In genomic region chr16:86365513-86366040, GRCh38 we compare ENCODE assay signal across 13 cellular contexts.
"Had no signal": no experiment of that assay in that cellular context is flagged by ENCODE, and none has a peak within 500 bp of the region (broad histone marks: within the 10 kb centered on the region; RNA-seq: fewer than 3 reads in every experiment).

No MANE protein-coding gene starts in this region.

- DNase-seq: activated CD4-positive, alpha-beta T cell treated with anti-CD3 and anti-CD28 coated beads, Interleukin-2, amount 10 ng/mL, durations not matched to agents 7 days and 5 days; activated CD8-positive, alpha-beta memory T cell treated with anti-CD3 and anti-CD28 coated beads for 24 hours; activated gamma-delta T cell treated with Interleukin-2 at 50 U/mL for 16 hours; cortex of kidney; effector CD8-positive, alpha-beta T cell; immature natural killer cell; right lobe of liver; stimulated activated naive CD8-positive, alpha-beta T cell treated with anti-CD3 and anti-CD28 coated beads, Interleukin-15, amount 100 ng/mL, for 72 hours had no signal

- H3K4me1 Mint-ChIP-seq: activated CD4-positive, alpha-beta T cell treated with anti-CD3 and anti-CD28 coated beads, Interleukin-2, amount 10 ng/mL, durations not matched to agents 7 days and 5 days; central memory CD8-positive, alpha-beta T cell; immature natural killer cell; stimulated activated naive CD8-positive, alpha-beta T cell treated with anti-CD3 and anti-CD28 coated beads, Interleukin-15, amount 100 ng/mL, for 72 hours had no signal

- H3K36me3 ChIP-seq: prostate gland, right lobe of liver, thoracic aorta had no signal

- H3K27ac Mint-ChIP-seq: activated CD4-positive, alpha-beta T cell treated with anti-CD3 and anti-CD28 coated beads, Interleukin-2, amount 10 ng/mL, durations not matched to agents 7 days and 5 days; activated naive CD8-positive, alpha-beta T cell; brain; immature natural killer cell; stimulated activated naive CD8-positive, alpha-beta T cell treated with anti-CD3 and anti-CD28 coated beads, Interleukin-15, amount 100 ng/mL, for 72 hours had no signal

- H3K27ac ChIP-seq: prostate gland, right lobe of liver, thoracic aorta had no signal

- H3K4me3 ChIP-seq: prostate gland, right lobe of liver, thoracic aorta had no signal

- H3K4me1 ChIP-seq: prostate gland, right lobe of liver had no signal

- H3K36me3 Mint-ChIP-seq: activated naive CD8-positive, alpha-beta T cell; brain; immature natural killer cell had no signal

- ATAC-seq: right lobe of liver; stimulated activated naive CD8-positive, alpha-beta T cell treated with anti-CD3 and anti-CD28 coated beads, Interleukin-15, amount 100 ng/mL, for 72 hours had no signal

- H3K9me3 Mint-ChIP-seq: activated CD4-positive, alpha-beta T cell treated with anti-CD3 and anti-CD28 coated beads, Interleukin-2, amount 10 ng/mL, durations not matched to agents 7 days and 5 days; central memory CD8-positive, alpha-beta T cell; immature natural killer cell; stimulated activated naive CD8-positive, alpha-beta T cell treated with anti-CD3 and anti-CD28 coated beads, Interleukin-15, amount 100 ng/mL, for 72 hours had no signal

- H3K4me3 Mint-ChIP-seq: activated CD4-positive, alpha-beta T cell treated with anti-CD3 and anti-CD28 coated beads, Interleukin-2, amount 10 ng/mL, durations not matched to agents 7 days and 5 days; activated naive CD8-positive, alpha-beta T cell; brain; central memory CD8-positive, alpha-beta T cell; immature natural killer cell; stimulated activated naive CD8-positive, alpha-beta T cell treated with anti-CD3 and anti-CD28 coated beads, Interleukin-15, amount 100 ng/mL, for 72 hours had no signal

- H3K9me3 ChIP-seq: prostate gland, right lobe of liver, thoracic aorta had no signal
